Comparison of ENCODE assay signal across 8 cellular contexts in genomic region chr6:170152111-170152926, GRCh38.
DNase-seq lines count a peak whose midpoint lies in the region; ATAC-seq, FAIRE-seq and TF ChIP-seq lines count a peak whose summit lies in the region.

No MANE protein-coding gene starts in this region.

- DNase-seq in activated naive CD4-positive, alpha-beta T cell treated with anti-CD3 and anti-CD28 coated beads for 36 hours, result peak; percentile 33
- no peak for DNase-seq in activated naive CD4-positive, alpha-beta T cell treated with anti-CD3 and anti-CD28 coated beads, Interleukin-2, amount 50 U/mL, for 72 hours (ENCODE audit: low spot score in 2 of 2)
- DNase-seq in endothelial cell (ENCODE audit: low spot score), result peak; percentile 30
- DNase-seq in midbrain (lab: John Stamatoyannopoulos, UW), result peak; percentile 67
- DNase-seq in vagina (ENCODE audit: extremely low spot score in 2 of 2), result no peak
- no peak for DNase-seq in GM19239 (ENCODE audit: insufficient read length, low spot score)
- no peak for DNase-seq in NCI-H82 (lab: John Stamatoyannopoulos, UW)

- H3K4me1 ChIP-seq in vagina, result peaks cover 36% of the 10 kb centered on the region

- no peak for TF ChIP-seq CTCF in endothelial cell (IDR thresholded peaks at IDR 0.05; ENCODE audit: unreplicated experiment)
- TF ChIP-seq CTCF in vagina (IDR thresholded peaks at IDR 0.05), result no peak

- H3K27ac ChIP-seq in vagina, result peak overlapping the region; percentile 56

- H3K9me3 Mint-ChIP-seq in activated naive CD4-positive, alpha-beta T cell treated with anti-CD3 and anti-CD28 coated beads for 36 hours, result no peaks in the 10 kb centered on the region
- no peaks in the 10 kb centered on the region for H3K9me3 Mint-ChIP-seq in activated naive CD4-positive, alpha-beta T cell treated with anti-CD3 and anti-CD28 coated beads, Interleukin-2, amount 50 U/mL, for 72 hours
- no peaks in the 10 kb centered on the region for H3K9me3 Mint-ChIP-seq in endothelial cell (ENCODE audit: unreplicated experiment)

- no peak for ATAC-seq in activated naive CD4-positive, alpha-beta T cell treated with anti-CD3 and anti-CD28 coated beads, Interleukin-2, amount 50 U/mL, for 72 hours
- no peak for ATAC-seq in HG03565 (IDR thresholded peaks at IDR 0.05; ENCODE audit: unreplicated experiment)

- H3K27ac Mint-ChIP-seq in activated naive CD4-positive, alpha-beta T cell treated with anti-CD3 and anti-CD28 coated beads for 36 hours, result no peak overlapping the region
- no peak overlapping the region for H3K27ac Mint-ChIP-seq in activated naive CD4-positive, alpha-beta T cell treated with anti-CD3 and anti-CD28 coated beads, Interleukin-2, amount 50 U/mL, for 72 hours
- H3K27ac Mint-ChIP-seq in endothelial cell (ENCODE audit: unreplicated experiment), result peak overlapping the region; percentile 90

- intact Hi-C loops in activated naive CD4-positive, alpha-beta T cell treated with anti-CD3 and anti-CD28 coated beads for 36 hours (cut with micrococcal nuclease), result no loop called here
- intact Hi-C loops in vagina (cut with DNase I), result no loop called here

- peaks cover 3% of the 10 kb centered on the region for H3K27me3 Mint-ChIP-seq in activated naive CD4-positive, alpha-beta T cell treated with anti-CD3 and anti-CD28 coated beads for 36 hours (ENCODE audit: low read depth)
- H3K27me3 Mint-ChIP-seq in endothelial cell (ENCODE audit: unreplicated experiment), result peaks cover 10% of the 10 kb centered on the region

- H3K36me3 ChIP-seq in vagina, result no peaks in the 10 kb centered on the region

- peaks cover 15% of the 10 kb centered on the region for H3K4me1 Mint-ChIP-seq in activated naive CD4-positive, alpha-beta T cell treated with anti-CD3 and anti-CD28 coated beads for 36 hours (ENCODE audit: low read depth)
- peaks cover 21% of the 10 kb centered on the region for H3K4me1 Mint-ChIP-seq in endothelial cell (ENCODE audit: unreplicated experiment)

- no peak for FAIRE-seq in GM19239 (lab: Jason Lieb, UNC)

- no peaks in the 10 kb centered on the region for H3K27me3 ChIP-seq in vagina

- no peaks in the 10 kb centered on the region for H3K36me3 Mint-ChIP-seq in activated naive CD4-positive, alpha-beta T cell treated with anti-CD3 and anti-CD28 coated beads for 36 hours (ENCODE audit: low read depth)
- no peaks in the 10 kb centered on the region for H3K36me3 Mint-ChIP-seq in activated naive CD4-positive, alpha-beta T cell treated with anti-CD3 and anti-CD28 coated beads, Interleukin-2, amount 50 U/mL, for 72 hours
- no peaks in the 10 kb centered on the region for H3K36me3 Mint-ChIP-seq in endothelial cell (ENCODE audit: low read depth, unreplicated experiment)

- CTCF ChIA-PET in activated naive CD4-positive, alpha-beta T cell treated with anti-CD3 and anti-CD28 coated beads for 36 hours (lab: Charles Lee), result no interaction called here

- no peak overlapping the region for H3K4me3 Mint-ChIP-seq in activated naive CD4-positive, alpha-beta T cell treated with anti-CD3 and anti-CD28 coated beads for 36 hours
- H3K4me3 Mint-ChIP-seq in endothelial cell (ENCODE audit: unreplicated experiment), result no peak overlapping the region

- H3K4me3 ChIP-seq in vagina, result no peak overlapping the region

- TF ChIP-seq POLR2A in vagina (IDR thresholded peaks at IDR 0.05), result no peak

- no peaks in the 10 kb centered on the region for H3K9me3 ChIP-seq in vagina

Comparison
In these comparisons a context has a peak if more than half of its experiments do, and no peak if none do; other contexts are left out.
1. DNase-seq: peak in activated naive CD4-positive, alpha-beta T cell treated with anti-CD3 and anti-CD28 coated beads for 36 hours (single experiment), endothelial cell (single experiment) and midbrain (single experiment); none in activated naive CD4-positive, alpha-beta T cell treated with anti-CD3 and anti-CD28 coated beads, Interleukin-2, amount 50 U/mL, for 72 hours (0 of 2), vagina (0 of 2), GM19239 (single experiment) and NCI-H82 (single experiment).